In the genomic region with DNA sequence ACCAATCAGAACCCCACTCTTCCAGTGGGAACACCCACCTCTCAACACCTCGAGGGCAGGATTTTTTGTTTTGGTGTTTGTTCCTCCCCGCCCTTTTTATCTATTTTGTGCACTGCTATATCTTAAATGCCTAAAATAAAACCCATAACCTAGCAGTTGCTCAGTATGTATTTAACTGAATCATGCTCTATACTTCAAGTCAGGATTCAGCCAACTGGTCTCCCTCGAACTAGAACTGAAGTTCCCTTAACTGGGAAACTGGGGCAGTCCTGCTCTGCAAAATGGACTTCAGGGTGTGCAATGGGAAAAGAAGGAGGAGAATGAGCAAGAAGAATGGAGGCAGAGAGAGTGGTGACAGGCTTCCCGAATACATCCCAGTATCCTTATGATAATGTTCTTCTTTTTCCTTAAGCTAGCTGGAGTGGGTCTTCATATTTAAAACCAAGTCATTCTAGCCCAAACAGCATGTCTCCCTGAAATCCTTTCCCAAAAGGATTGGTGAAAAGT, we compare ENCODE assay signal across 12 cellular contexts.
"Had no signal": no experiment of that assay in that cellular context is flagged by ENCODE, and none has a peak within 500 bp of the region (broad histone marks: within the 10 kb centered on the region; RNA-seq: fewer than 3 reads in every experiment).

No MANE protein-coding gene starts in this region.

- H3K27ac Mint-ChIP-seq: activated naive CD4-positive, alpha-beta T cell treated with anti-CD3 and anti-CD28 coated beads for 36 hours; naive thymus-derived CD8-positive, alpha-beta T cell; stimulated activated naive B cell treated with anti-CD40 and anti-IgM and Interleukin-4, amounts not matched to agents 10 μg/mL and 1 μg/mL and 100 μg/mL, for 72 hours had no signal

- H3K36me3 ChIP-seq: left lung, upper lobe of right lung had no signal

- H3K9me3 Mint-ChIP-seq: naive thymus-derived CD8-positive, alpha-beta T cell had no signal

- DNase-seq: activated CD4-positive, CD25-positive, alpha-beta regulatory T cell treated with anti-CD3 and anti-CD28 coated beads, Interleukin-2, amount 50 U/mL, for 72 hours; activated naive CD4-positive, alpha-beta T cell treated with anti-CD3 and anti-CD28 coated beads for 36 hours; islet precursor cell; mesenchymal stem cell; naive thymus-derived CD8-positive, alpha-beta T cell; stimulated activated CD4-positive, alpha-beta T cell treated with anti-CD3 and anti-CD28 coated beads, Interleukin-2, amount 100 ng/mL, for 48 hours; stimulated activated naive B cell treated with anti-CD40 and anti-IgM and Interleukin-4, amounts not matched to agents 10 μg/mL and 1 μg/mL and 100 μg/mL, for 72 hours; T-helper 1 cell; T1000; upper lobe of right lung had no signal

- H3K79me2 ChIP-seq: hepatocyte had no signal

- H3K4me2 ChIP-seq: hepatocyte had no signal

- H3K4me3 Mint-ChIP-seq: activated naive CD4-positive, alpha-beta T cell treated with anti-CD3 and anti-CD28 coated beads for 36 hours; naive thymus-derived CD8-positive, alpha-beta T cell; stimulated activated naive B cell treated with anti-CD40 and anti-IgM and Interleukin-4, amounts not matched to agents 10 μg/mL and 1 μg/mL and 100 μg/mL, for 72 hours had no signal

- H2AFZ ChIP-seq: hepatocyte had no signal

- H3K27me3 ChIP-seq: hepatocyte, left lung, upper lobe of right lung had no signal

- ATAC-seq: naive thymus-derived CD8-positive, alpha-beta T cell; stimulated activated naive B cell treated with anti-CD40 and anti-IgM and Interleukin-4, amounts not matched to agents 10 μg/mL and 1 μg/mL and 100 μg/mL, for 72 hours had no signal

- H3K9me3 ChIP-seq: left lung, upper lobe of right lung had no signal

- H3K36me3 Mint-ChIP-seq: stimulated activated naive B cell treated with anti-CD40 and anti-IgM and Interleukin-4, amounts not matched to agents 10 μg/mL and 1 μg/mL and 100 μg/mL, for 72 hours had no signal

- H3K27ac ChIP-seq: hepatocyte had no signal

- H3K4me3 ChIP-seq: hepatocyte, left lung, upper lobe of right lung had no signal
